16 cellular contexts compared by ENCODE assay signal in the genomic region with DNA sequence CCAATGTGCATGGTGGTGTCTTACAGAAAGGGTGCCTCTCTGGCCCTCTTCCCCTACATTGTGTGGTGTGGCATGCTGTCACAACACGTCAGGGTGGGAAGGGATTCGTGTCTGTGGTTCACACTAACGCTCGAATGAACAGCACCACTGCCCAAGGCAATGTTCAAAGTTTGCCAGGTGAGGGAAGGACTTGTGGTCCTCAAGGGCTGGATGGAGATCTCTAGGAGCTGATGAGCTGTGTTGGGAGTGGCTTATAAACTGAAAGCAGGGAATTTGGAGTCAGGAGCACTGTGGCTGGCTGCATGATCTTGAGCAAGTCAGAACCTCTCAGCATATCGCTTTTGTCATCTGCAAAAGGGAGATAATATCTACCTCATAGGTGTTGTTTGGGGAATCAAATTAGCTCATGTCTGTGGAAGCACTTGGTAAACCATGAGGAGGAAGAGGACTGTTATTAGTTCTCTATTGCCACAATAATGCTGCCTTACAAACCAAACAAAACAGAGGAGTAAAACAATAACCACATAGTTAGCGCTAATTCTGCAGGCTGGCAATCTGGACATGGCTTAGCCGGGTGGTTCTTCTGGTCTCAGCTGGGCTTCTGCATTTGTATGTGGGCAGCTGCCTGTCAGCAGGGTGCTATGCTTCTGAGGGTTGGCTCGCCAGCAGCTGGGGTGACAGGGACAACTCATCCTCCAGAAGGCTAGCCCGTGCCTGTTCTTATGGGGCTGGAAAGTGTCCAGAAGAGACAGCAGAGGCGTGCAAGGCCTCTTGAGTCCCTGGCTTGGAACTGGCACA. TPM values are rescaled to one million over a fixed set of nuclear protein-coding genes. Genes with fewer than 3 reads are reported as not detected.
DNase-seq lines count a peak whose midpoint lies in the region; ATAC-seq, FAIRE-seq and TF ChIP-seq lines count a peak whose summit lies in the region.
"Had no signal": no experiment of that assay in that cellular context is flagged by ENCODE, and none has a peak within 500 bp of the region (broad histone marks: within the 10 kb centered on the region; RNA-seq: fewer than 3 reads in every experiment).

No MANE protein-coding gene starts in this region.

- POLR2A ChIA-PET in T-cell (lab: Charles Lee), result no interaction called here
- POLR2A ChIA-PET in GM12878 (lab: Charles Lee), result no interaction called here

- TF ChIP-seq EP300 in GM12878 (IDR thresholded peaks at IDR 0.05; ENCODE audit: borderline replicate concordance in 1 of 2, control insufficient read depth in 1 of 2, low read depth in 2 of 2, low read length in 2 of 2), result no peak

- no peak for TF ChIP-seq POLR2A in GM12878 (IDR thresholded peaks at IDR 0.05; ENCODE audit: low read depth, low read length)

- CTCF ChIA-PET in activated naive CD4-positive, alpha-beta T cell treated with anti-CD3 and anti-CD28 coated beads for 36 hours (lab: Charles Lee), result interaction anchor here (0.8 to 1.7 kb wide), 7 partner anchors 14 to 31 kb away, joined by 3 to 8 read pairs (median 3); a partner anchor contains a TSS
- CTCF ChIA-PET in T-cell (lab: Charles Lee), result interaction anchor here (0.5 to 2.4 kb wide), 8 partner anchors 12 to 562 kb away, joined by 3 to 8 read pairs (median 4); a partner anchor contains a TSS
- CTCF ChIA-PET in GM12878 (lab: Yijun Ruan, JAX), result interaction anchor here (1.2 to 2.6 kb wide), 4 partner anchors 10 to 45 kb away, joined by 4 to 6 read pairs (median 6); no protein-coding TSS in a partner anchor

- SMC1A ChIA-PET in GM12878 (lab: Charles Lee; ENCODE audit: uncharacterized antibody, unreplicated experiment), result interaction anchor here (0.7 to 3.7 kb wide), 3 partner anchors 9 to 26 kb away, joined by 3 to 13 read pairs (median 3); no protein-coding TSS in a partner anchor

- no peaks in the 10 kb centered on the region for H4K20me1 ChIP-seq in GM12878 (ENCODE audit: control insufficient read depth, insufficient read depth)

- H3K36me3 ChIP-seq in GM12878 (ENCODE audit: control insufficient read depth in 2 of 2, insufficient read depth in 2 of 2, low read length in 1 of 2), result no peaks in the 10 kb centered on the region
- H3K36me3 ChIP-seq: ascending aorta, left ventricle myocardium inferior had no signal

- peaks cover 99% of the 10 kb centered on the region for H3K4me1 Mint-ChIP-seq in activated naive CD4-positive, alpha-beta T cell treated with anti-CD3 and anti-CD28 coated beads for 36 hours (ENCODE audit: low read depth)
- H3K4me1 Mint-ChIP-seq in T-cell, result peaks cover 92 to 100% (median 96%) of the 10 kb centered on the region in 3 donors
- H3K4me1 Mint-ChIP-seq in stimulated activated memory B cell treated with anti-CD40 and anti-IgM and Interleukin-4, amounts not matched to agents 10 μg/mL and 1 μg/mL and 100 μg/mL, for 72 hours, result peaks cover 65% of the 10 kb centered on the region

- H3K4me3 ChIP-seq in GM12878, result no peak overlapping the region
- H3K4me3 ChIP-seq: ascending aorta, left ventricle myocardium inferior had no signal

- RAD21 ChIA-PET in GM12878 (lab: Charles Lee; ENCODE audit: unreplicated experiment), result interaction anchor here (0.7 to 1.2 kb wide), 3 partner anchors 14 to 24 kb away, joined by 3 to 4 read pairs (median 3); no protein-coding TSS in a partner anchor

- no peaks in the 10 kb centered on the region; the same call in 2 of the 3 replicates for H3K9me3 ChIP-seq in GM12878 (replicated peaks; ENCODE audit: control insufficient read depth, insufficient read depth, low read length)

- peaks cover 10% of the 10 kb centered on the region for H3K36me3 Mint-ChIP-seq in activated naive CD4-positive, alpha-beta T cell treated with anti-CD3 and anti-CD28 coated beads for 36 hours (ENCODE audit: low read depth)
- H3K36me3 Mint-ChIP-seq in T-cell, result no peaks in the 10 kb centered on the region
- no peaks in the 10 kb centered on the region for H3K36me3 Mint-ChIP-seq in stimulated activated memory B cell treated with anti-CD40 and anti-IgM and Interleukin-4, amounts not matched to agents 10 μg/mL and 1 μg/mL and 100 μg/mL, for 72 hours

- H3K4me3 Mint-ChIP-seq in activated naive CD4-positive, alpha-beta T cell treated with anti-CD3 and anti-CD28 coated beads for 36 hours, result peak overlapping the region; percentile 25
- H3K4me3 Mint-ChIP-seq in T-cell, result peak overlapping the region; percentile 53 to 80 (median 55)
- H3K4me3 Mint-ChIP-seq in stimulated activated memory B cell treated with anti-CD40 and anti-IgM and Interleukin-4, amounts not matched to agents 10 μg/mL and 1 μg/mL and 100 μg/mL, for 72 hours, result no peak overlapping the region
- H3K4me3 Mint-ChIP-seq: nephron had no signal

- no peak for TF ChIP-seq RAD21 in GM12878 (IDR thresholded peaks at IDR 0.05; ENCODE audit: insufficient read depth, low read depth, low read length)

- BruUV-seq in GM12878 (replicated peaks; lab: Mats Ljungman, UMichigan), result no TSS peak

- intact Hi-C loops in activated naive CD4-positive, alpha-beta T cell treated with anti-CD3 and anti-CD28 coated beads for 36 hours (cut with micrococcal nuclease), result loop anchor here (2.0 kb wide), 1 partner anchor 28 kb away; no protein-coding TSS in a partner anchor
- intact Hi-C loops in GM12878 (cut with micrococcal nuclease; ENCODE audit: unreplicated experiment), result no loop called here

- no peak overlapping the region for H2AFZ ChIP-seq in GM12878 (ENCODE audit: control insufficient read depth, low read depth, low read length)

- no peaks in the 10 kb centered on the region for H3K79me2 ChIP-seq in GM12878 (ENCODE audit: control insufficient read depth, insufficient read depth, low read length)

- no peaks in the 10 kb centered on the region for H3K9me3 Mint-ChIP-seq in activated naive CD4-positive, alpha-beta T cell treated with anti-CD3 and anti-CD28 coated beads for 36 hours
- no peaks in the 10 kb centered on the region for H3K9me3 Mint-ChIP-seq in T-cell
- no peaks in the 10 kb centered on the region for H3K9me3 Mint-ChIP-seq in stimulated activated memory B cell treated with anti-CD40 and anti-IgM and Interleukin-4, amounts not matched to agents 10 μg/mL and 1 μg/mL and 100 μg/mL, for 72 hours
- H3K9me3 Mint-ChIP-seq: nephron had no signal

- 69% methylated on average over 10 of the region's 10 CpGs for WGBS in GM12878 (ENCODE audit: insufficient coverage, insufficient replicate concordance, low lambda C conversion rate, missing lambda C conversion rate)

- no peak for DNase-seq in activated naive CD4-positive, alpha-beta T cell treated with anti-CD3 and anti-CD28 coated beads for 36 hours
- DNase-seq in activated naive CD4-positive, alpha-beta T cell treated with anti-CD3 and anti-CD28 coated beads, Interleukin-2, amount 50 U/mL, for 16 hours, result no peak
- DNase-seq in T-cell, result peak in 13 of 34 experiments; percentile 24 to 58 (median 42)
- DNase-seq in GM12878 (ENCODE audit: low read depth, low spot score), result no peak
- DNase-seq in HuH-7 (ENCODE audit: low spot score), result no peak
- DNase-seq in NCI-H1048 (lab: John Stamatoyannopoulos, UW), result no peak
- DNase-seq: hypothalamus, left ventricle myocardium inferior, NCI-H1105, OCI-M1, retina had no signal

- H3K4me2 ChIP-seq in GM12878 (ENCODE audit: control insufficient read depth, insufficient read depth), result no peak overlapping the region

- TF ChIP-seq CTCF in GM12878 (IDR thresholded peaks at IDR 0.05 in 2 of 3, conservative IDR thresholded peaks at IDR 0.05 in 1 of 3; ENCODE audit: control insufficient read depth in 2 of 3, extremely low read depth in 1 of 3, insufficient read depth in 1 of 3, low read depth in 3 of 3, low read length in 3 of 3), result no peak

- peak overlapping the region; percentile 98 for H3K27ac Mint-ChIP-seq in activated naive CD4-positive, alpha-beta T cell treated with anti-CD3 and anti-CD28 coated beads for 36 hours
- H3K27ac Mint-ChIP-seq in T-cell, result peak overlapping the region; percentile 99 to 100
- H3K27ac Mint-ChIP-seq in stimulated activated memory B cell treated with anti-CD40 and anti-IgM and Interleukin-4, amounts not matched to agents 10 μg/mL and 1 μg/mL and 100 μg/mL, for 72 hours, result peak overlapping the region; percentile 4
- H3K27ac Mint-ChIP-seq: nephron had no signal

- H3K27me3 ChIP-seq in GM12878 (replicated peaks in 1 of 2; ENCODE audit: control insufficient read depth in 2 of 2, insufficient read depth in 2 of 2, low read length in 1 of 2), result no peaks in the 10 kb centered on the region
- H3K27me3 ChIP-seq: ascending aorta had no signal

- H3K9ac ChIP-seq in GM12878 (ENCODE audit: control insufficient read depth, insufficient read depth, low read length), result no peak overlapping the region

- H3K27ac ChIP-seq in GM12878 (ENCODE audit: control insufficient read depth, insufficient read depth), result no peak overlapping the region
- H3K27ac ChIP-seq: ascending aorta, left ventricle myocardium inferior had no signal

- H3K27me3 Mint-ChIP-seq in activated naive CD4-positive, alpha-beta T cell treated with anti-CD3 and anti-CD28 coated beads for 36 hours (ENCODE audit: low read depth), result no peaks in the 10 kb centered on the region
- H3K27me3 Mint-ChIP-seq in T-cell, result no peaks in the 10 kb centered on the region
- no peaks in the 10 kb centered on the region for H3K27me3 Mint-ChIP-seq in stimulated activated memory B cell treated with anti-CD40 and anti-IgM and Interleukin-4, amounts not matched to agents 10 μg/mL and 1 μg/mL and 100 μg/mL, for 72 hours

- peaks cover 19% of the 10 kb centered on the region for H3K4me1 ChIP-seq in GM12878 (ENCODE audit: control insufficient read depth, insufficient read depth, low read length)
- H3K4me1 ChIP-seq: ascending aorta had no signal

- ATAC-seq in T-cell (replicated peaks in 1 of 4), result peak; percentile 36 to 68 (median 42)
- peak; percentile 44 for ATAC-seq in GM12878
- no peak for ATAC-seq in stimulated activated memory B cell treated with anti-CD40 and anti-IgM and Interleukin-4, amounts not matched to agents 10 μg/mL and 1 μg/mL and 100 μg/mL, for 72 hours
- no peak for ATAC-seq in GM18520 (IDR thresholded peaks at IDR 0.05; ENCODE audit: unreplicated experiment)

- in situ Hi-C loops in GM12878 (cut with MboI), result no loop called here

- FAIRE-seq in GM12878 (lab: Jason Lieb, UNC), result no peak

RNA-seq across cellular contexts. Expression of a gene that starts 22.9 kb away (rescaled TPM):
- total RNA-seq in activated naive CD4-positive, alpha-beta T cell treated with anti-CD3 and anti-CD28 coated beads for 36 hours, result under 1 TPM; 0.32 to 0.36 TPM
- total RNA-seq in T-cell, result under 1 TPM; 0.15 to 0.45 (median 0.16) TPM
- total RNA-seq in GM12878 (2013; cell fraction: nucleolus; rRNA removed), result not detected in 2 replicates
- 0.11 TPM in 1 of 2 replicates, not detected in the other for total RNA-seq in GM12878 (2014; rRNA removed)
- not detected in 2 replicates for total RNA-seq in GM12878 (2014; rRNA removed; fragmentation: Illumina TruSeq; extraction: Trizol)
- 0.03 and 0.05 TPM in 2 replicates for total RNA-seq in GM12878 (2021)
- polyA plus RNA-seq in GM12878 (2011; ENCODE audit: low read depth), result not detected
- polyA plus RNA-seq in GM12878 (2011; rRNA removed), result not detected in 2 replicates
- not detected in 2 replicates for polyA plus RNA-seq in GM12878 (2011; cell fraction: cytosol; rRNA removed)
- not detected in 2 replicates for polyA plus RNA-seq in GM12878 (2011; cell fraction: nucleus; rRNA removed)
- polyA plus RNA-seq in GM12878 (2012), result 0.03 and 0.04 TPM in 2 replicates
- polyA plus RNA-seq in GM12878 (2014; fragmentation: Illumina TruSeq; extraction: Trizol), result 0.04 and 0.06 TPM in 2 replicates
- not detected for polyA plus RNA-seq in GM12878 (2014; fragmentation: Nextera tagmentation; extraction: Ambion mirVana)
- 0.06 and 0.18 TPM in 2 replicates for polyA plus RNA-seq in GM12878 (2014; rRNA removed)
- not detected for polyA plus RNA-seq in GM12878 (2016; fragmentation: Nextera tagmentation; extraction: Ambion mirVana)
- not detected in 2 replicates for polyA minus RNA-seq in GM12878 (2011; rRNA and poly(A)+ RNA removed)
- polyA minus RNA-seq in GM12878 (2011; cell fraction: cytosol; rRNA and poly(A)+ RNA removed), result not detected in 2 replicates
- not detected in 2 replicates for polyA minus RNA-seq in GM12878 (2011; cell fraction: nucleus; rRNA and poly(A)+ RNA removed)
- total RNA-seq: ascending aorta, dermis microvascular lymphatic vessel endothelial cell had no signal

RNA-seq across cellular contexts. Expression of a gene that starts 30.8 kb away (rescaled TPM):
- 10 to 100 TPM; 52.0 to 55.5 TPM for total RNA-seq in activated naive CD4-positive, alpha-beta T cell treated with anti-CD3 and anti-CD28 coated beads for 36 hours
- total RNA-seq in T-cell, result 100 to 1,000 TPM in 2 of 5 donors, 10 to 100 TPM in 3; 81.4 to 134 (median 98.3) TPM
- 68.6 and 75.4 TPM in 2 replicates for total RNA-seq in GM12878 (2013; cell fraction: nucleolus; rRNA removed)
- total RNA-seq in GM12878 (2014; rRNA removed), result 8.6 and 14.7 TPM in 2 replicates
- 5.1 and 5.9 TPM in 2 replicates for total RNA-seq in GM12878 (2014; rRNA removed; fragmentation: Illumina TruSeq; extraction: Trizol)
- 12.1 and 12.5 TPM in 2 replicates for total RNA-seq in GM12878 (2021)
- polyA plus RNA-seq in GM12878 (2011; ENCODE audit: low read depth), result 3.6 TPM
- polyA plus RNA-seq in GM12878 (2011; rRNA removed), result 0.78 and 2.4 TPM in 2 replicates
- 2.7 and 3.3 TPM in 2 replicates for polyA plus RNA-seq in GM12878 (2011; cell fraction: cytosol; rRNA removed)
- 5.1 and 6.0 TPM in 2 replicates for polyA plus RNA-seq in GM12878 (2011; cell fraction: nucleus; rRNA removed)
- polyA plus RNA-seq in GM12878 (2012), result 9.2 and 12.0 TPM in 2 replicates
- 0.76 and 6.3 TPM in 2 replicates for polyA plus RNA-seq in GM12878 (2014; fragmentation: Illumina TruSeq; extraction: Trizol)
- under 1 TPM; 0.19 to 0.24 TPM for polyA plus RNA-seq in GM12878 (2014; fragmentation: Nextera tagmentation; extraction: Ambion mirVana)
- polyA plus RNA-seq in GM12878 (2014; rRNA removed), result 8.5 and 10.4 TPM in 2 replicates
- 1 to 10 TPM; 7.0 to 9.2 TPM for polyA plus RNA-seq in GM12878 (2016; fragmentation: Nextera tagmentation; extraction: Ambion mirVana)
- 2.6 and 5.9 TPM in 2 replicates for polyA minus RNA-seq in GM12878 (2011; rRNA and poly(A)+ RNA removed)
- 0.67 and 0.94 TPM in 2 replicates for polyA minus RNA-seq in GM12878 (2011; cell fraction: cytosol; rRNA and poly(A)+ RNA removed)
- 4.0 and 4.9 TPM in 2 replicates for polyA minus RNA-seq in GM12878 (2011; cell fraction: nucleus; rRNA and poly(A)+ RNA removed)

Comparison
In these comparisons a context has a peak if more than half of its experiments do, and no peak if none do; other contexts are left out.
1. H3K27ac Mint-ChIP-seq: peak in every context shown above with its lines; median percentile 100 in T-cell; 98 in activated naive CD4-positive, alpha-beta T cell treated with anti-CD3 and anti-CD28 coated beads for 36 hours; 4 in stimulated activated memory B cell treated with anti-CD40 and anti-IgM and Interleukin-4, amounts not matched to agents 10 μg/mL and 1 μg/mL and 100 μg/mL, for 72 hours.
2. ATAC-seq: peak in T-cell (4 of 4) and GM12878 (single experiment); none in stimulated activated memory B cell treated with anti-CD40 and anti-IgM and Interleukin-4, amounts not matched to agents 10 μg/mL and 1 μg/mL and 100 μg/mL, for 72 hours (single experiment) and GM18520 (single experiment).